In the genomic region with DNA sequence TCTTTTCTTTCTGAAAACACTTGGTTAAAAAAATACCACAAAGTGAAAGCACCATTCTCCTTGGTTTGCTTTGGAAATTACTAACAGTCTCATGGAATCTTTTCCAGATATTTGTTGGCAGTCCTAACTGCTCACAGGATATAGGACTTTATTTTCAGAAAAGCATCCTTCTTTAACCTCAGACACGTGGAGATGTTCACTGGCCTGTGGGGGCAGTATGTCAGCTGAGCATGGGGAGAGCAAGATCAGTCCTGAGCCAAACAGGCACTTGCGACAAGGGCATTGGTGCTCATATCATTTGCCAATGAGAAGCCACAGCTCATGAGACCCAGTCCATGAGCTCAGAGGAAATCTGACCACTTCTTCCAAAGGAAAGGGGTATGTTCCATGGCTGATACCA, we compare ENCODE assay signal across 20 cellular contexts.
DNase-seq lines count a peak whose midpoint lies in the region; ATAC-seq, FAIRE-seq and TF ChIP-seq lines count a peak whose summit lies in the region.
"Had no signal": no experiment of that assay in that cellular context is flagged by ENCODE, and none has a peak within 500 bp of the region (broad histone marks: within the 10 kb centered on the region; RNA-seq: fewer than 3 reads in every experiment).

No MANE protein-coding gene starts in this region.

- H3K4me3 ChIP-seq in bronchial epithelial cell (ENCODE audit: low read depth, low read length) = no peak overlapping the region
- H3K4me3 ChIP-seq in osteoblast (ENCODE audit: insufficient read depth, low read length) = no peak overlapping the region
- H3K4me3 ChIP-seq: coronary artery, transverse colon had no signal

- H3K27me3 ChIP-seq in bronchial epithelial cell (ENCODE audit: control insufficient read depth, insufficient read depth, low read length) (no peaks in the 10 kb centered on the region), osteoblast (ENCODE audit: insufficient read depth, low read length) (no peaks in the 10 kb centered on the region)
- H3K27me3 ChIP-seq: transverse colon had no signal

- no peaks in the 10 kb centered on the region for H3K79me2 ChIP-seq in osteoblast (ENCODE audit: insufficient read depth, low read length)

- ATAC-seq in HG03469 (IDR thresholded peaks at IDR 0.05; ENCODE audit: unreplicated experiment) = no peak
- ATAC-seq in HG03460 (IDR thresholded peaks at IDR 0.05; ENCODE audit: unreplicated experiment) = no peak

- no peak for FAIRE-seq in bronchial epithelial cell (lab: Jason Lieb, UNC)
- FAIRE-seq: GM12892, keratinocyte, small intestine had no signal

- H2AFZ ChIP-seq in osteoblast (ENCODE audit: low read length) = no peak overlapping the region

- H3K4me2 ChIP-seq in osteoblast (ENCODE audit: insufficient read depth, low read length) = no peak overlapping the region

- no peaks in the 10 kb centered on the region for H4K20me1 ChIP-seq in osteoblast (ENCODE audit: insufficient read depth, low read length)

- no peak overlapping the region for H3K27ac ChIP-seq in osteoblast (ENCODE audit: low read depth, low read length)
- H3K27ac ChIP-seq: coronary artery, transverse colon had no signal

- H3K36me3 ChIP-seq in bronchial epithelial cell (ENCODE audit: control insufficient read depth, insufficient read depth, low read length) (peaks cover 2% of the 10 kb centered on the region), osteoblast (ENCODE audit: insufficient read depth, low read length) (peaks cover 8% of the 10 kb centered on the region)
- H3K36me3 ChIP-seq: transverse colon had no signal

- no peaks in the 10 kb centered on the region for H3K4me1 ChIP-seq in osteoblast (ENCODE audit: insufficient read depth, low read length)
- H3K4me1 ChIP-seq: transverse colon had no signal

- TF ChIP-seq CTCF in GM12872 (IDR thresholded peaks at IDR 0.05; ENCODE audit: insufficient read depth, low read depth, low read length) = 0 out of 3 replicates have a peak, but pooled peaks have one; percentile 20
- TF ChIP-seq CTCF in bronchial epithelial cell (IDR thresholded peaks at IDR 0.05; ENCODE audit: insufficient read depth, low read length, severe bottlenecking) = peak; percentile 3
- peak; percentile 26 for TF ChIP-seq CTCF in osteoblast (IDR thresholded peaks at IDR 0.05; ENCODE audit: extremely low read depth, low read depth, low read length)

- no peaks in the 10 kb centered on the region for H3K9me3 ChIP-seq in osteoblast (ENCODE audit: low read depth, low read length)
- H3K9me3 ChIP-seq: transverse colon had no signal

- DNase-seq in NCI-H69 (lab: John Stamatoyannopoulos, UW) (peak; percentile 14), bronchial epithelial cell (ENCODE audit: low read depth) (no peak), osteoblast (ENCODE audit: insufficient read length, low spot score, missing footprints) (peak; percentile 86), hepatic stellate cell (ENCODE audit: low spot score) (no peak)
- no peak for DNase-seq in activated naive CD4-positive, alpha-beta T cell treated with anti-CD3 and anti-CD28 coated beads, Interleukin-2, amount 50 U/mL, for 16 hours
- DNase-seq: activated CD8-positive, alpha-beta memory T cell treated with anti-CD3 and anti-CD28 coated beads for 24 hours; amniotic stem cell; CD4-positive, CD25-positive, alpha-beta regulatory T cell; KG1; NCI-H1417; NCI-H345; small intestine; SW 1271; transverse colon had no signal

Comparison
In these comparisons a context has a peak if more than half of its experiments do, and no peak if none do; other contexts are left out.
1. DNase-seq: peak in NCI-H69 (single experiment) and osteoblast (single experiment); none in bronchial epithelial cell (single experiment), hepatic stellate cell (single experiment) and activated naive CD4-positive, alpha-beta T cell treated with anti-CD3 and anti-CD28 coated beads, Interleukin-2, amount 50 U/mL, for 16 hours (single experiment).
2. Peak in every context shown above with its lines, with median percentiles within 50 percentile points of each other: CTCF ChIP-seq.